ENCODE assay signal across 18 cellular contexts in genomic region chr1:216015116-216015515, GRCh38.
A peak's percentile ranks its signal among the peaks of the same experiment; 100 is the strongest.
DNase-seq lines count a peak whose midpoint lies in the region; ATAC-seq, FAIRE-seq and TF ChIP-seq lines count a peak whose summit lies in the region.
"Had no signal": no experiment of that assay in that cellular context is flagged by ENCODE, and none has a peak within 500 bp of the region (broad histone marks: within the 10 kb centered on the region; RNA-seq: fewer than 3 reads in every experiment).

No MANE protein-coding gene starts in this region.

- H4K5ac ChIP-seq in IMR-90 (ENCODE audit: low read depth, low read length) = no peak overlapping the region
- no peak overlapping the region for H4K5ac ChIP-seq in H1 (ENCODE audit: insufficient read length, low read depth, low read length)

- H4K20me1 ChIP-seq in IMR-90 (ENCODE audit: insufficient read depth, low read length) (no peaks in the 10 kb centered on the region), H1 (replicated peaks in 1 of 2; ENCODE audit: control insufficient read depth in 1 of 2, insufficient read depth in 2 of 2, low read length in 2 of 2) (no peaks in the 10 kb centered on the region)
- H4K20me1 ChIP-seq: BLaER1 had no signal

- H2BK15ac ChIP-seq in IMR-90 (ENCODE audit: low read depth, low read length) (no peak overlapping the region), H1 (ENCODE audit: low read length) (no peak overlapping the region)

- no peak for TF ChIP-seq CTCF in D721Med (IDR thresholded peaks at IDR 0.05; ENCODE audit: insufficient read depth, missing control alignments)
- no peak for TF ChIP-seq CTCF in IMR-90 (conservative IDR thresholded peaks at IDR 0.05; ENCODE audit: low read depth, low read length)
- no peak for TF ChIP-seq CTCF in H1 (IDR thresholded peaks at IDR 0.05; ENCODE audit: control extremely low read depth in 1 of 3, insufficient read depth in 1 of 3, low read depth in 1 of 3, low read length in 3 of 3)
- TF ChIP-seq CTCF in A673 (conservative IDR thresholded peaks at IDR 0.05; ENCODE audit: low read depth, low read length) = no peak

- dilution Hi-C loops in IMR-90 (cut with HindIII; ENCODE audit: low sequenced_read_pairs, unreplicated experiment) = no loop called here

- no peak for TF ChIP-seq EP300 in H1 (IDR thresholded peaks at IDR 0.05; ENCODE audit: borderline replicate concordance in 1 of 2, low read depth in 2 of 2, low read length in 2 of 2)

- H3K4ac ChIP-seq in IMR-90 (ENCODE audit: low read depth, low read length) (no peak overlapping the region), H1 (replicated peaks; ENCODE audit: insufficient read length, low read depth, low read length) (no peak overlapping the region)

- FAIRE-seq in D721Med (lab: Jason Lieb, UNC) = peak; percentile 44
- no peak for FAIRE-seq in H1 (lab: Jason Lieb, UNC)
- FAIRE-seq: A204.1, GM12878, GM18507 had no signal

- H2BK20ac ChIP-seq in IMR-90 (ENCODE audit: low read depth, low read length) (no peak overlapping the region), H1 (ENCODE audit: low read length) (peak overlapping the region; percentile 53; the same call in 1 of the 2 replicates)

- TF ChIP-seq POLR2A in IMR-90 (IDR thresholded peaks at IDR 0.05; ENCODE audit: low read depth, low read length) (no peak), H1 (IDR thresholded peaks at IDR 0.05; ENCODE audit: control extremely low read depth in 1 of 2, low read depth in 2 of 2, low read length in 2 of 2) (no peak)

- DNase-seq in D721Med (ENCODE audit: insufficient read length, low spot score) (no peak), IMR-90 (no peak), H1 (ENCODE audit: low read depth in 1 of 2, low spot score in 2 of 2) (no peak), left kidney (ENCODE audit: low read depth, low spot score) (peak; percentile 73), DMS153 (lab: John Stamatoyannopoulos, UW) (no peak), A673 (ENCODE audit: low spot score) (no peak), DMS53 (lab: John Stamatoyannopoulos, UW) (no peak), T1000 (lab: John Stamatoyannopoulos, UW) (no peak)
- DNase-seq: AML-193; Caco-2; CD8-positive, alpha-beta memory T cell; DMS79; H9; KG1 had no signal

- H2BK5ac ChIP-seq in IMR-90 (ENCODE audit: low read depth, low read length, poor library complexity, severe bottlenecking) (no peak overlapping the region), H1 (ENCODE audit: low read depth, low read length) (peak overlapping the region; percentile 10; the same call in 1 of the 2 replicates)

- H2BK12ac ChIP-seq in H1 (ENCODE audit: low read depth, low read length) = no peak overlapping the region

- no peak overlapping the region for H3K56ac ChIP-seq in IMR-90 (ENCODE audit: extremely low read depth, insufficient read depth, low read length)
- H3K56ac ChIP-seq in H1 (replicated peaks; ENCODE audit: insufficient read length, low read depth, low read length) = no peak overlapping the region

- H4K91ac ChIP-seq in IMR-90 (ENCODE audit: insufficient read depth, low read depth, low read length) = no peak overlapping the region
- H4K91ac ChIP-seq in H1 (replicated peaks; ENCODE audit: insufficient read length, low read length) = no peak overlapping the region

- H2AFZ ChIP-seq in IMR-90 (replicated peaks; ENCODE audit: low read length, poor library complexity) (no peak overlapping the region), H1 (ENCODE audit: low read length) (no peak overlapping the region)

- no peak overlapping the region for H3K23ac ChIP-seq in IMR-90 (ENCODE audit: low read depth, low read length)
- H3K23ac ChIP-seq in H1 (ENCODE audit: insufficient read length) = no peak overlapping the region

- H3K14ac ChIP-seq in IMR-90 (replicated peaks; ENCODE audit: low read depth, low read length) = no peak overlapping the region
- H3K14ac ChIP-seq in H1 (ENCODE audit: insufficient read length) = no peak overlapping the region

- H3K18ac ChIP-seq in IMR-90 (ENCODE audit: low read depth, low read length) (no peak overlapping the region), H1 (ENCODE audit: extremely low read depth, low read length) (0 out of 2 replicates have a peak overlapping the region, but pooled peaks have one; percentile 9)

- H3K9me3 ChIP-seq in IMR-90 (ENCODE audit: control insufficient read depth, insufficient read depth, low read length) = no peaks in the 10 kb centered on the region
- H3K9me3 ChIP-seq in H1 (ENCODE audit: insufficient read depth in 2 of 2, low read depth in 1 of 2, low read length in 1 of 2) = no peaks in the 10 kb centered on the region
- H3K9me3 ChIP-seq in A673 (ENCODE audit: low read depth, low read length, poor library complexity, severe bottlenecking) = no peaks in the 10 kb centered on the region
- H3K9me3 ChIP-seq: BLaER1, Caco-2 had no signal

- in situ Hi-C loops in IMR-90 (cut with MboI; ENCODE audit: low sequenced_read_pairs) = no loop called here

- CTCF ChIA-PET in IMR-90 (lab: Yijun Ruan, JAX) = no interaction called here
- CTCF ChIA-PET in H1 (lab: Charles Lee; ENCODE audit: partially characterized antibody) = no interaction called here
- CTCF ChIA-PET in A673 (lab: Charles Lee) = no interaction called here

- WGBS in IMR-90 (ENCODE audit: extremely low coverage in 2 of 2, insufficient read length in 1 of 2), 2 experiments = 94% methylated on average over 2 of the region's 3 CpGs; no CpG with 5 or more reads in 1 of the 2 experiments
- WGBS in H1 (ENCODE audit: extremely low coverage in 1 of 2, insufficient coverage in 1 of 2, insufficient read length in 1 of 2, insufficient replicate concordance in 2 of 2, low coverage in 1 of 2, low lambda C conversion rate in 2 of 2, missing lambda C conversion rate in 1 of 2), 2 experiments = 89% methylated on average over 3 of the region's 3 CpGs; no CpG with 5 or more reads in 1 of the 2 experiments

- intact Hi-C loops in IMR-90 (cut with micrococcal nuclease) = no loop called here
- intact Hi-C loops in A673 (cut with micrococcal nuclease; ENCODE audit: unreplicated experiment) = no loop called here

- H3K79me1 ChIP-seq in IMR-90 (ENCODE audit: low read depth in 1 of 2, low read length in 2 of 2) (no peaks in the 10 kb centered on the region), H1 (ENCODE audit: low read depth, low read length) (no peaks in the 10 kb centered on the region)

- POLR2A ChIA-PET in IMR-90 (lab: Charles Lee; ENCODE audit: unreplicated experiment) = no interaction called here
- POLR2A ChIA-PET in H1 (lab: Charles Lee; ENCODE audit: partially characterized antibody) = no interaction called here
- POLR2A ChIA-PET in A673 (lab: Charles Lee; ENCODE audit: low non-redundant PET) = no interaction called here

- H4K8ac ChIP-seq in IMR-90 (ENCODE audit: low read depth in 2 of 2, low read length in 2 of 2) = no peak overlapping the region
- H4K8ac ChIP-seq in H1 (ENCODE audit: extremely low read depth, insufficient read depth, low read length) = no peak overlapping the region

- H3K4me3 ChIP-seq in IMR-90 (ENCODE audit: insufficient read depth, low read depth, low read length) (no peak overlapping the region), H1 (ENCODE audit: extremely low read depth in 1 of 4, insufficient read depth in 2 of 4, low read depth in 3 of 4, low read length in 4 of 4) (no peak overlapping the region), A673 (ENCODE audit: low read depth, low read length, poor library complexity, severe bottlenecking) (no peak overlapping the region)
- H3K4me3 ChIP-seq: BLaER1, GM12878 had no signal

- 0 out of 2 replicates have a peak, but pooled peaks cover 2% of the 10 kb centered on the region for H3K9me1 ChIP-seq in IMR-90 (ENCODE audit: insufficient read depth, low read length)

- no peak overlapping the region for H2AK5ac ChIP-seq in IMR-90 (ENCODE audit: low read depth, low read length)
- no peak overlapping the region for H2AK5ac ChIP-seq in H1 (ENCODE audit: low read depth, low read length)

- no peaks in the 10 kb centered on the region for H3K36me3 ChIP-seq in IMR-90 (ENCODE audit: control insufficient read depth, insufficient read depth, low read length)
- no peaks in the 10 kb centered on the region for H3K36me3 ChIP-seq in H1 (ENCODE audit: control insufficient read depth in 2 of 4, insufficient read depth in 4 of 4, low read length in 3 of 4)
- H3K36me3 ChIP-seq in A673 (ENCODE audit: insufficient read depth, low read length, poor library complexity, severe bottlenecking) = no peaks in the 10 kb centered on the region
- H3K36me3 ChIP-seq: BLaER1 had no signal

- TF ChIP-seq RAD21 in IMR-90 (IDR thresholded peaks at IDR 0.05; ENCODE audit: low read length) (no peak), H1 (IDR thresholded peaks at IDR 0.05 in 1 of 2, conservative IDR thresholded peaks at IDR 0.05 in 1 of 2; ENCODE audit: low read depth in 2 of 2, low read length in 2 of 2) (no peak)

- H2BK120ac ChIP-seq in IMR-90 (ENCODE audit: low read depth, low read length) (no peak overlapping the region), H1 (replicated peaks; ENCODE audit: low read depth, low read length) (peak overlapping the region; percentile 55)

- no peak for ATAC-seq in IMR-90 (ENCODE audit: low read depth)
- ATAC-seq: GM12878 had no signal

- no peak overlapping the region for H3K4me2 ChIP-seq in IMR-90 (ENCODE audit: low read depth, low read length)
- no peak overlapping the region for H3K4me2 ChIP-seq in H1 (ENCODE audit: insufficient read depth in 1 of 2, low read depth in 2 of 2, low read length in 2 of 2)
- H3K4me2 ChIP-seq: BLaER1 had no signal

- H3K4me1 ChIP-seq in IMR-90 (ENCODE audit: control insufficient read depth, insufficient read depth, low read length) = peaks cover 2% of the 10 kb centered on the region; the same call in 1 of the 2 replicates
- H3K4me1 ChIP-seq in H1 (replicated peaks in 1 of 4; ENCODE audit: control insufficient read depth in 3 of 4, insufficient read depth in 4 of 4, low read length in 3 of 4) = peaks cover 0 to 9% (median 4%) of the 10 kb centered on the region in 4 experiments; a peak in 2 of 7 replicates
- H3K4me1 ChIP-seq in A673 (ENCODE audit: insufficient read depth, low read length, poor library complexity, severe bottlenecking) = no peaks in the 10 kb centered on the region
- H3K4me1 ChIP-seq: BLaER1, Caco-2 had no signal

- H3K27me3 ChIP-seq in IMR-90 (ENCODE audit: control insufficient read depth, insufficient read depth, low read length) = no peaks in the 10 kb centered on the region
- H3K27me3 ChIP-seq in H1 (replicated peaks in 1 of 4; ENCODE audit: control insufficient read depth in 3 of 4, extremely low read depth in 1 of 4, insufficient read depth in 3 of 4, low read length in 3 of 4) = no peaks in the 10 kb centered on the region
- peaks cover 13% of the 10 kb centered on the region for H3K27me3 ChIP-seq in A673 (replicated peaks; ENCODE audit: insufficient read depth, low read depth, low read length, poor library complexity)
- H3K27me3 ChIP-seq: BLaER1 had no signal

- BruUV-seq in IMR-90 (replicated peaks; lab: Mats Ljungman, UMichigan) (no TSS peak), A673 (replicated peaks; lab: Mats Ljungman, UMichigan) (no TSS peak)

- no peaks in the 10 kb centered on the region for H3K79me2 ChIP-seq in H1 (ENCODE audit: control insufficient read depth in 1 of 2, insufficient read depth in 2 of 2, low read length in 2 of 2)

- no peak overlapping the region for H2AK9ac ChIP-seq in IMR-90 (replicated peaks; ENCODE audit: low read depth, low read length, poor library complexity)

- H3K9ac ChIP-seq in IMR-90 (ENCODE audit: low read depth, low read length) = no peak overlapping the region
- no peak overlapping the region for H3K9ac ChIP-seq in H1 (replicated peaks in 1 of 4; ENCODE audit: extremely low read depth in 1 of 4, low read depth in 3 of 4, low read length in 3 of 4)
- H3K9ac ChIP-seq: BLaER1 had no signal

- H3K27ac ChIP-seq in IMR-90 (ENCODE audit: insufficient read depth, low read length) (no peak overlapping the region), H1 (ENCODE audit: low read depth, low read length) (no peak overlapping the region), A673 (ENCODE audit: low read depth, low read length, poor library complexity, severe bottlenecking) (no peak overlapping the region)
- H3K27ac ChIP-seq: BLaER1 had no signal

- no peaks in the 10 kb centered on the region for H3K23me2 ChIP-seq in H1 (ENCODE audit: low read depth, low read length)
